ENCODE assay signal across 8 cellular contexts in the genomic region with DNA sequence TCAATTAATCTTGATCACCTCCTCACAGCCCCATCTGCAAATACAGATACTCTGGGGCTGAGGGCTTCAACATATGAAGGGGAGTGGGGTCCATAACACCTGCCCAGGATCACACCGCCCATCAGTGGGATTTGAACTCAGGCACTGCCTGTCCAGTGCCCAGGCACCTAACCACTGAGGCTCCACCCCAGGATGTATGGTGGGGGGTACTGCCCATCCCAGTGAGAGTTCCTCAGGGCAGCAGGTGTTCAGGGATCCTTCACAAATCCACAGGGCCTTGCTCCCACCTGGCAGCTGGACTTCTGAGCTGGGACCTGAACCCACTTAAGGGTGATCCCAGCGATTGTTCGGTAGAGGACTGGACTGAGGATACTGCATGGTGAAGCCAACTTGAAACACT. TPM values are rescaled to one million over a fixed set of nuclear protein-coding genes. Genes with fewer than 3 reads are reported as not detected.
DNase-seq lines count a peak whose midpoint lies in the region; ATAC-seq lines count a peak whose summit lies in the region.

No MANE protein-coding gene starts in this region.

- peak overlapping the region; percentile 49 for H3K4me3 Mint-ChIP-seq in activated T-helper 2 cell treated with anti-CD3 and anti-CD28 coated beads, Interferon-gamma antibody, Interleukin-2, Interleukin-4, amounts not matched to agents 10 μg/mL and 5 μg/mL and 100 μg/mL, durations not matched to agents 14 hours and 24 hours and 36 hours (ENCODE audit: low read depth)
- peak overlapping the region; percentile 74 to 87 (median 85) for H3K4me3 Mint-ChIP-seq in immature natural killer cell
- H3K4me3 Mint-ChIP-seq in stimulated activated naive CD8-positive, alpha-beta T cell treated with anti-CD3 and anti-CD28 coated beads, Interleukin-15, amount 100 ng/mL, for 72 hours, result peak overlapping the region; percentile 78 to 80
- no peak overlapping the region for H3K4me3 Mint-ChIP-seq in T-helper 2 cell treated with Interferon-gamma antibody and Interleukin-4, amounts not matched to agents 5 μg/mL and 100 μg/mL, for 36 hours

- no peak for ATAC-seq in stimulated activated naive CD8-positive, alpha-beta T cell treated with anti-CD3 and anti-CD28 coated beads, Interleukin-15, amount 100 ng/mL, for 72 hours

- DNase-seq in NCI-H2196 (lab: John Stamatoyannopoulos, UW; ENCODE audit: unreplicated experiment), result peak; percentile 21
- no peak for DNase-seq in NCI-H2196 treated with DMSO at 0.1 percent for 48 hours (lab: John Stamatoyannopoulos, UW; ENCODE audit: unreplicated experiment)
- no peak for DNase-seq in activated T-helper 2 cell treated with anti-CD3 and anti-CD28 coated beads, Interferon-gamma antibody, Interleukin-2, Interleukin-4, amounts not matched to agents 10 μg/mL and 5 μg/mL and 100 μg/mL, durations not matched to agents 14 hours and 24 hours and 36 hours (ENCODE audit: low spot score)
- DNase-seq in immature natural killer cell, result no peak
- DNase-seq in stimulated activated naive CD8-positive, alpha-beta T cell treated with anti-CD3 and anti-CD28 coated beads, Interleukin-15, amount 100 ng/mL, for 72 hours, result no peak
- DNase-seq in NCI-H446 treated with DMSO at 0.1 percent for 48 hours (lab: John Stamatoyannopoulos, UW), result no peak
- no peak for DNase-seq in T-helper 2 cell treated with Interferon-gamma antibody and Interleukin-4, amounts not matched to agents 5 μg/mL and 100 μg/mL, for 36 hours (ENCODE audit: low spot score)
- DNase-seq in DMS 273 (lab: John Stamatoyannopoulos, UW; ENCODE audit: unreplicated experiment), result no peak

- no peaks in the 10 kb centered on the region for H3K4me1 Mint-ChIP-seq in activated T-helper 2 cell treated with anti-CD3 and anti-CD28 coated beads, Interferon-gamma antibody, Interleukin-2, Interleukin-4, amounts not matched to agents 10 μg/mL and 5 μg/mL and 100 μg/mL, durations not matched to agents 14 hours and 24 hours and 36 hours (ENCODE audit: low read depth)
- peaks cover 10 to 16% of the 10 kb centered on the region in 2 donors for H3K4me1 Mint-ChIP-seq in immature natural killer cell
- peaks cover 15% of the 10 kb centered on the region for H3K4me1 Mint-ChIP-seq in stimulated activated naive CD8-positive, alpha-beta T cell treated with anti-CD3 and anti-CD28 coated beads, Interleukin-15, amount 100 ng/mL, for 72 hours
- no peaks in the 10 kb centered on the region for H3K4me1 Mint-ChIP-seq in T-helper 2 cell treated with Interferon-gamma antibody and Interleukin-4, amounts not matched to agents 5 μg/mL and 100 μg/mL, for 36 hours (ENCODE audit: low read depth)

- no peaks in the 10 kb centered on the region for H3K36me3 Mint-ChIP-seq in activated T-helper 2 cell treated with anti-CD3 and anti-CD28 coated beads, Interferon-gamma antibody, Interleukin-2, Interleukin-4, amounts not matched to agents 10 μg/mL and 5 μg/mL and 100 μg/mL, durations not matched to agents 14 hours and 24 hours and 36 hours (ENCODE audit: low read depth)
- H3K36me3 Mint-ChIP-seq in immature natural killer cell, result no peaks in the 10 kb centered on the region
- no peaks in the 10 kb centered on the region for H3K36me3 Mint-ChIP-seq in T-helper 2 cell treated with Interferon-gamma antibody and Interleukin-4, amounts not matched to agents 5 μg/mL and 100 μg/mL, for 36 hours (ENCODE audit: low read depth)

- intact Hi-C loops in activated T-helper 2 cell treated with anti-CD3 and anti-CD28 coated beads, Interferon-gamma antibody, Interleukin-2, Interleukin-4, amounts not matched to agents 10 μg/mL and 5 μg/mL and 100 μg/mL, durations not matched to agents 14 hours and 24 hours and 36 hours (cut with micrococcal nuclease), result loop anchor here (5.0 kb wide), 1 partner anchor 452 kb away; a partner anchor contains a TSS

- H3K9me3 Mint-ChIP-seq in activated T-helper 2 cell treated with anti-CD3 and anti-CD28 coated beads, Interferon-gamma antibody, Interleukin-2, Interleukin-4, amounts not matched to agents 10 μg/mL and 5 μg/mL and 100 μg/mL, durations not matched to agents 14 hours and 24 hours and 36 hours, result no peaks in the 10 kb centered on the region
- no peaks in the 10 kb centered on the region for H3K9me3 Mint-ChIP-seq in immature natural killer cell
- H3K9me3 Mint-ChIP-seq in stimulated activated naive CD8-positive, alpha-beta T cell treated with anti-CD3 and anti-CD28 coated beads, Interleukin-15, amount 100 ng/mL, for 72 hours, result no peaks in the 10 kb centered on the region
- H3K9me3 Mint-ChIP-seq in T-helper 2 cell treated with Interferon-gamma antibody and Interleukin-4, amounts not matched to agents 5 μg/mL and 100 μg/mL, for 36 hours, result no peaks in the 10 kb centered on the region

- H3K27me3 Mint-ChIP-seq in activated T-helper 2 cell treated with anti-CD3 and anti-CD28 coated beads, Interferon-gamma antibody, Interleukin-2, Interleukin-4, amounts not matched to agents 10 μg/mL and 5 μg/mL and 100 μg/mL, durations not matched to agents 14 hours and 24 hours and 36 hours (ENCODE audit: low read depth), result peaks cover 45% of the 10 kb centered on the region
- H3K27me3 Mint-ChIP-seq in immature natural killer cell (ENCODE audit: low read depth in 3 of 3), result peaks cover 3 to 13% (median 6%) of the 10 kb centered on the region in 3 donors
- H3K27me3 Mint-ChIP-seq in stimulated activated naive CD8-positive, alpha-beta T cell treated with anti-CD3 and anti-CD28 coated beads, Interleukin-15, amount 100 ng/mL, for 72 hours, result peaks cover 17% of the 10 kb centered on the region
- peaks cover 43% of the 10 kb centered on the region for H3K27me3 Mint-ChIP-seq in T-helper 2 cell treated with Interferon-gamma antibody and Interleukin-4, amounts not matched to agents 5 μg/mL and 100 μg/mL, for 36 hours (ENCODE audit: low read depth)

- no peak overlapping the region for H3K27ac Mint-ChIP-seq in activated T-helper 2 cell treated with anti-CD3 and anti-CD28 coated beads, Interferon-gamma antibody, Interleukin-2, Interleukin-4, amounts not matched to agents 10 μg/mL and 5 μg/mL and 100 μg/mL, durations not matched to agents 14 hours and 24 hours and 36 hours
- H3K27ac Mint-ChIP-seq in immature natural killer cell, result no peak overlapping the region
- peak overlapping the region; percentile 60 to 70 for H3K27ac Mint-ChIP-seq in stimulated activated naive CD8-positive, alpha-beta T cell treated with anti-CD3 and anti-CD28 coated beads, Interleukin-15, amount 100 ng/mL, for 72 hours
- H3K27ac Mint-ChIP-seq in T-helper 2 cell treated with Interferon-gamma antibody and Interleukin-4, amounts not matched to agents 5 μg/mL and 100 μg/mL, for 36 hours, result no peak overlapping the region

RNA-seq across cellular contexts. Expression of a gene that starts 33.2 kb away (rescaled TPM):
- total RNA-seq in activated T-helper 2 cell treated with anti-CD3 and anti-CD28 coated beads, Interferon-gamma antibody, Interleukin-2, Interleukin-4, amounts not matched to agents 10 μg/mL and 5 μg/mL and 100 μg/mL, durations not matched to agents 14 hours and 24 hours and 36 hours, result 1.9 and 2.6 TPM in 2 replicates
- 1 to 10 TPM in 1 of 3 donors, under 1 TPM in 2; 0.84 to 1.2 (median 0.94) TPM for polyA plus RNA-seq in immature natural killer cell

Comparison
In these comparisons a context has a peak if more than half of its experiments do, and no peak if none do; other contexts are left out.
1. H3K27ac Mint-ChIP-seq: peak in stimulated activated naive CD8-positive, alpha-beta T cell treated with anti-CD3 and anti-CD28 coated beads, Interleukin-15, amount 100 ng/mL, for 72 hours (2 of 2); none in activated T-helper 2 cell treated with anti-CD3 and anti-CD28 coated beads, Interferon-gamma antibody, Interleukin-2, Interleukin-4, amounts not matched to agents 10 μg/mL and 5 μg/mL and 100 μg/mL, durations not matched to agents 14 hours and 24 hours and 36 hours (single experiment), immature natural killer cell (0 of 6) and T-helper 2 cell treated with Interferon-gamma antibody and Interleukin-4, amounts not matched to agents 5 μg/mL and 100 μg/mL, for 36 hours (single experiment).